Comparison of ENCODE assay signal across 1 cellular context in genomic region chr22:30332994-30333706, GRCh38.
TF ChIP-seq lines count a peak whose summit lies in the region.

No MANE protein-coding gene starts in this region.

TF ChIP-seq in WTC11, 78 proteins besides CTCF, POLR2A, EP300 and RAD21:
- TF ChIP-seq CREB1 (CRISPR knock-in tag; IDR thresholded peaks at IDR 0.05) (no peak), MYBL2 (CRISPR knock-in tag; IDR thresholded peaks at IDR 0.05) (no peak), SMAD3 (CRISPR knock-in tag; IDR thresholded peaks at IDR 0.05; ENCODE audit: borderline replicate concordance) (no peak), FOXP4 (CRISPR knock-in tag; IDR thresholded peaks at IDR 0.05) (no peak), GTF2I (CRISPR knock-in tag; conservative IDR thresholded peaks at IDR 0.05) (no peak), ZNF232 (CRISPR knock-in tag; IDR thresholded peaks at IDR 0.05) (no peak), ZNF317 (CRISPR knock-in tag; IDR thresholded peaks at IDR 0.05; ENCODE audit: borderline replicate concordance, low read depth) (no peak), E2F5 (CRISPR knock-in tag; IDR thresholded peaks at IDR 0.05) (no peak), ZNF512 (CRISPR knock-in tag; IDR thresholded peaks at IDR 0.05; ENCODE audit: borderline replicate concordance) (no peak), ATF2 (CRISPR knock-in tag; IDR thresholded peaks at IDR 0.05; ENCODE audit: borderline replicate concordance, low read depth) (no peak), ATF6 (CRISPR knock-in tag; IDR thresholded peaks at IDR 0.05) (no peak), IRF2 (CRISPR knock-in tag; IDR thresholded peaks at IDR 0.05; ENCODE audit: borderline replicate concordance, low read depth) (no peak), ZBTB21 (CRISPR knock-in tag; IDR thresholded peaks at IDR 0.05; ENCODE audit: borderline replicate concordance) (no peak), AFF4 (CRISPR knock-in tag; IDR thresholded peaks at IDR 0.05; ENCODE audit: borderline replicate concordance) (no peak), ETV6 (CRISPR knock-in tag; IDR thresholded peaks at IDR 0.05) (no peak), ARID4B (CRISPR knock-in tag; IDR thresholded peaks at IDR 0.05; ENCODE audit: borderline replicate concordance) (no peak), ZNF281 (CRISPR knock-in tag; IDR thresholded peaks at IDR 0.05) (no peak), E2F4 (CRISPR knock-in tag; IDR thresholded peaks at IDR 0.05; ENCODE audit: borderline replicate concordance, low read depth) (no peak), NFYB (CRISPR knock-in tag; conservative IDR thresholded peaks at IDR 0.05; ENCODE audit: low read depth) (no peak)
